Comparison of ENCODE assay signal across 25 cellular contexts in genomic region chr2:71577209-71577608, GRCh38.
"Had no signal": no experiment of that assay in that cellular context is flagged by ENCODE, and none has a peak within 500 bp of the region (broad histone marks: within the 10 kb centered on the region; RNA-seq: fewer than 3 reads in every experiment).

No MANE protein-coding gene starts in this region.

- H3K9me3 ChIP-seq: body of pancreas, esophagus squamous epithelium, left lung, mucosa of descending colon, neutrophil, stomach, suprapubic skin, transverse colon had no signal

- H3K27ac Mint-ChIP-seq: activated B cell treated with CpG ODN at 0.5 μM for 24 hours; activated CD8-positive, alpha-beta memory T cell treated with anti-CD3 and anti-CD28 coated beads, Interleukin-2, amount 10 ng/mL, durations not matched to agents 7 days and 5 days; activated CD8-positive, alpha-beta T cell treated with anti-CD3 and anti-CD28 coated beads, Interleukin-2, amount 10 ng/mL, durations not matched to agents 7 days and 5 days; activated naive CD8-positive, alpha-beta T cell; activated T-helper 2 cell treated with anti-CD3 and anti-CD28 coated beads, Interferon-gamma antibody, Interleukin-2, Interleukin-4, amounts not matched to agents 10 μg/mL and 5 μg/mL and 100 μg/mL, durations not matched to agents 14 hours and 24 hours and 36 hours; natural killer cell treated with Interleukin-12 subunit alpha and Interleukin-12 subunit beta and Interleukin-15 and Interleukin-18, amount 100 ng/mL, for 72 hours; progenitor cell of endocrine pancreas; stimulated activated naive B cell treated with anti-CD40 and anti-IgM and Interleukin-4, amounts not matched to agents 10 μg/mL and 1 μg/mL and 100 μg/mL, for 72 hours had no signal

- H3K27me3 Mint-ChIP-seq: activated B cell treated with CpG ODN at 0.5 μM for 24 hours; activated CD8-positive, alpha-beta memory T cell treated with anti-CD3 and anti-CD28 coated beads, Interleukin-2, amount 10 ng/mL, durations not matched to agents 7 days and 5 days; activated naive CD8-positive, alpha-beta T cell; natural killer cell treated with Interleukin-12 subunit alpha and Interleukin-12 subunit beta and Interleukin-15 and Interleukin-18, amount 100 ng/mL, for 72 hours; progenitor cell of endocrine pancreas had no signal

- H3K4me3 ChIP-seq: body of pancreas, cardiac muscle cell, esophagus squamous epithelium, left lung, mucosa of descending colon, smooth muscle cell, stomach, suprapubic skin, transverse colon had no signal

- H3K4me3 Mint-ChIP-seq: activated B cell treated with CpG ODN at 0.5 μM for 24 hours; activated CD8-positive, alpha-beta memory T cell treated with anti-CD3 and anti-CD28 coated beads, Interleukin-2, amount 10 ng/mL, durations not matched to agents 7 days and 5 days; activated CD8-positive, alpha-beta T cell treated with anti-CD3 and anti-CD28 coated beads, Interleukin-2, amount 10 ng/mL, durations not matched to agents 7 days and 5 days; activated naive CD8-positive, alpha-beta T cell; natural killer cell treated with Interleukin-12 subunit alpha and Interleukin-12 subunit beta and Interleukin-15 and Interleukin-18, amount 100 ng/mL, for 72 hours; stimulated activated naive B cell treated with anti-CD40 and anti-IgM and Interleukin-4, amounts not matched to agents 10 μg/mL and 1 μg/mL and 100 μg/mL, for 72 hours had no signal

- H3K9me3 Mint-ChIP-seq: activated B cell treated with CpG ODN at 0.5 μM for 24 hours; activated T-helper 2 cell treated with anti-CD3 and anti-CD28 coated beads, Interferon-gamma antibody, Interleukin-2, Interleukin-4, amounts not matched to agents 10 μg/mL and 5 μg/mL and 100 μg/mL, durations not matched to agents 14 hours and 24 hours and 36 hours; natural killer cell treated with Interleukin-12 subunit alpha and Interleukin-12 subunit beta and Interleukin-15 and Interleukin-18, amount 100 ng/mL, for 72 hours; stimulated activated naive B cell treated with anti-CD40 and anti-IgM and Interleukin-4, amounts not matched to agents 10 μg/mL and 1 μg/mL and 100 μg/mL, for 72 hours had no signal

- DNase-seq: activated B cell treated with CpG ODN at 0.5 μM for 24 hours; activated CD4-positive, alpha-beta T cell treated with anti-CD3 and anti-CD28 coated beads, Interleukin-2, amount 50 U/mL, for 1 hour; activated CD8-positive, alpha-beta memory T cell treated with anti-CD3 and anti-CD28 coated beads, Interleukin-2, amount 10 ng/mL, durations not matched to agents 7 days and 5 days; activated CD8-positive, alpha-beta T cell treated with anti-CD3 and anti-CD28 coated beads, Interleukin-2, amount 10 ng/mL, durations not matched to agents 7 days and 5 days; activated T-cell treated with anti-CD3 and anti-CD28 coated beads, Interleukin-2, amount 50 U/mL, for 48 hours; aorta; body of pancreas; cortex of kidney; esophagus squamous epithelium; foreskin melanocyte; kidney glomerular epithelial cell; left lung; mucosa of descending colon; stimulated activated CD4-positive, alpha-beta T cell treated with anti-CD3 and anti-CD28 coated beads, Interleukin-1b, Interleukin-23, amount 100 ng/mL, for 48 hours; stimulated activated naive B cell treated with anti-CD40 and anti-IgM and Interleukin-4, amounts not matched to agents 10 μg/mL and 1 μg/mL and 100 μg/mL, for 72 hours; stomach; transverse colon had no signal

- H3K36me3 Mint-ChIP-seq: activated CD8-positive, alpha-beta memory T cell treated with anti-CD3 and anti-CD28 coated beads, Interleukin-2, amount 10 ng/mL, durations not matched to agents 7 days and 5 days; activated naive CD8-positive, alpha-beta T cell; natural killer cell treated with Interleukin-12 subunit alpha and Interleukin-12 subunit beta and Interleukin-15 and Interleukin-18, amount 100 ng/mL, for 72 hours; stimulated activated naive B cell treated with anti-CD40 and anti-IgM and Interleukin-4, amounts not matched to agents 10 μg/mL and 1 μg/mL and 100 μg/mL, for 72 hours had no signal

- H3K4me2 ChIP-seq: smooth muscle cell had no signal

- H3K4me1 Mint-ChIP-seq: activated B cell treated with CpG ODN at 0.5 μM for 24 hours; activated CD8-positive, alpha-beta memory T cell treated with anti-CD3 and anti-CD28 coated beads, Interleukin-2, amount 10 ng/mL, durations not matched to agents 7 days and 5 days; stimulated activated naive B cell treated with anti-CD40 and anti-IgM and Interleukin-4, amounts not matched to agents 10 μg/mL and 1 μg/mL and 100 μg/mL, for 72 hours had no signal

- ATAC-seq: activated CD8-positive, alpha-beta memory T cell treated with anti-CD3 and anti-CD28 coated beads, Interleukin-2, amount 10 ng/mL, durations not matched to agents 7 days and 5 days; activated CD8-positive, alpha-beta T cell treated with anti-CD3 and anti-CD28 coated beads, Interleukin-2, amount 10 ng/mL, durations not matched to agents 7 days and 5 days; body of pancreas; left lung; mucosa of descending colon; natural killer cell treated with Interleukin-12 subunit alpha and Interleukin-12 subunit beta and Interleukin-15 and Interleukin-18, amount 100 ng/mL, for 72 hours; stimulated activated naive B cell treated with anti-CD40 and anti-IgM and Interleukin-4, amounts not matched to agents 10 μg/mL and 1 μg/mL and 100 μg/mL, for 72 hours had no signal

- H3K27me3 ChIP-seq: body of pancreas, cardiac muscle cell, esophagus squamous epithelium, left lung, neutrophil, stomach, suprapubic skin, transverse colon had no signal

- H3K36me3 ChIP-seq: esophagus squamous epithelium, suprapubic skin, transverse colon had no signal

- H3K27ac ChIP-seq: body of pancreas, cardiac muscle cell, left lung, neutrophil, suprapubic skin, transverse colon had no signal

- H3K4me1 ChIP-seq: body of pancreas, esophagus squamous epithelium, left lung, stomach, transverse colon had no signal
